In the genomic region with DNA sequence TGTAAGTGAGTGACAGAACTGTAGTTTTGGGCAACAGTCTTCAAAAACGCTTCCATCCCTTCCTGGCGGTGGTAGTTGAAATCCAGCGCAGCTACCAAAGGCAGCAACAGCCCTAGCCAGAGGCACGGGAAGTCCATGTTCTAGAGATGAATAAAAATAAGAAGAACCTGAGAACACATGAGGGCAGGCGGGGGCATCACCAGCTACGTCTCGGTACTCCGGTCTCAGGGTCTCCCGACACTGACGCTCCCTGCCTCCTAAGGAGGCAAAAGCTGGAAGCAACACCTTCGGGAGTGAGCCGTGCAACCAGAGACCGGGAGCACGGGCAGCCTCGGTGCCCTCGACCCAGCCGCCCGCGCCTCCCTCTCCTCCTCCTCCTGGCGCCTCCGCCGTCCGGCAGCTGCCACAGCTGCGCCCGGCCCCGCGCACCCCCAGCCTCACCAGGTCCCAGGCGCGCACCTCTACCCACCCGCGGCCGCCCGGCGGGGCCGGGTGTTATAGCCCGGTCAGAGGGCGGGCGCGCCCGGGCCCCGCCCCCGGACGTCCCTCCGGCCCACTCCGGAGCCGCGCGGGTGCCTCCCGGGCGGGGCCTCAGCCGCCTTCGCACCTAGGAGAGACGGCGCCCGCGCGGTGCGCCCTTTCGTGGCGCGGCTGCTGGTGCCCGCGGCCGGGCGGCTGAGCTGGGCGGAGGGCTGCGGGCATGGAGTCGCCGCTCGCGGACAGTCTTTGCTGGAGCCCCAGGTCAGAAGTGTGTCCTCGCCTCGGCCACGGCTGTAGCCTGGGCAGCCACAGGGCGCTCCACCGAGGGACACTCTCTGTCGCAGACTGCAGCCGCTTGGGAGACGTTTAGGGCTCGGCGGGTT, we compare ENCODE assay signal across 8 cellular contexts. TPM values are rescaled to one million over a fixed set of nuclear protein-coding genes. Genes with fewer than 3 reads are reported as not detected.
DNase-seq lines count a peak whose midpoint lies in the region; ATAC-seq and TF ChIP-seq lines count a peak whose summit lies in the region.

A gene (minus strand): TSS at position 471 of the 863 bp plus-strand sequence. CDS start 334 bp downstream, at position 137.

- TF ChIP-seq CTCF in subcutaneous adipose tissue (IDR thresholded peaks at IDR 0.05; ENCODE audit: low read depth): no peak

- no peaks in the 10 kb centered on the region for H3K27me3 ChIP-seq in SJCRH30

- no peaks in the 10 kb centered on the region for H3K36me3 ChIP-seq in SJCRH30

- H3K4me3 ChIP-seq in SJCRH30: peak within 1 kb of the TSS; percentile 58

- DNase-seq in C1 segment of cervical spinal cord (lab: John Stamatoyannopoulos, UW) (peak in 12 of 14 donors; percentile 1 to 81 (median 59)), SJCRH30 (peak; percentile 36 to 52), globus pallidus (ENCODE audit: low spot score) (peak; percentile 90), nucleus accumbens (lab: John Stamatoyannopoulos, UW) (peak in 52 of 56 donors; percentile 14 to 87 (median 60))
- peak; percentile 23 to 65 (median 26) for DNase-seq in activated naive CD4-positive, alpha-beta T cell (lab: John Stamatoyannopoulos, UW)

- H3K4me1 ChIP-seq in SJCRH30: no peaks in the 10 kb centered on the region

- H3K9me3 ChIP-seq in SJCRH30 (replicated peaks): no peaks in the 10 kb centered on the region

- ATAC-seq in GM19328 (IDR thresholded peaks at IDR 0.05; ENCODE audit: unreplicated experiment) (peak; percentile 98), HG03457 (IDR thresholded peaks at IDR 0.05; ENCODE audit: unreplicated experiment) (peak; percentile 80)

- H3K27ac ChIP-seq in SJCRH30: no peak within 1 kb of the TSS

RNA-seq across cellular contexts. Expression of the gene that starts here (rescaled TPM):
- total RNA-seq in SJCRH30 (2014; rRNA removed; shearing (Covaris generic)): 0.43 and 1.2 TPM in 2 replicates
- total RNA-seq in subcutaneous adipose tissue: 1,000 to 10,000 TPM in 3 of 4 donors, 100 to 1,000 TPM in 1; 886 to 1,559 (median 1,151) TPM

Comparison
In these comparisons a context has a peak if more than half of its experiments do, and no peak if none do; other contexts are left out.
1. RNA of the gene that starts here (total RNA-seq): 886 to 1,559 TPM in subcutaneous adipose tissue; 0.43 to 1.2 TPM in SJCRH30; every median in the first group is over 100 times any median in the second.
2. DNase-seq: peak in every context shown above with its lines; median percentile 90 in globus pallidus; 60 in nucleus accumbens; 59 in C1 segment of cervical spinal cord; 44 in SJCRH30; 26 in activated naive CD4-positive, alpha-beta T cell.